Comparison of ENCODE assay signal across 8 cellular contexts in genomic region chr4:35614120-35614519, GRCh38.
"Had no signal": no experiment of that assay in that cellular context is flagged by ENCODE, and none has a peak within 500 bp of the region (broad histone marks: within the 10 kb centered on the region; RNA-seq: fewer than 3 reads in every experiment).

No MANE protein-coding gene starts in this region.

- H3K36me3 ChIP-seq: HAP-1 had no signal

- H3K9me3 ChIP-seq: HAP-1 had no signal

- H3K4me3 ChIP-seq: GM23248, GM23338, HAP-1 had no signal

- H3K27ac ChIP-seq: GM23248 had no signal

- H2AFZ ChIP-seq: GM23248, GM23338 had no signal

- H3K9ac ChIP-seq: GM23248 had no signal

- DNase-seq: GM23248, GOT3, H7, H9, HCEC 1CT, HFFc6 had no signal

- H3K4me2 ChIP-seq: GM23338 had no signal
